Comparison of ENCODE assay signal across 10 cellular contexts in the genomic region with DNA sequence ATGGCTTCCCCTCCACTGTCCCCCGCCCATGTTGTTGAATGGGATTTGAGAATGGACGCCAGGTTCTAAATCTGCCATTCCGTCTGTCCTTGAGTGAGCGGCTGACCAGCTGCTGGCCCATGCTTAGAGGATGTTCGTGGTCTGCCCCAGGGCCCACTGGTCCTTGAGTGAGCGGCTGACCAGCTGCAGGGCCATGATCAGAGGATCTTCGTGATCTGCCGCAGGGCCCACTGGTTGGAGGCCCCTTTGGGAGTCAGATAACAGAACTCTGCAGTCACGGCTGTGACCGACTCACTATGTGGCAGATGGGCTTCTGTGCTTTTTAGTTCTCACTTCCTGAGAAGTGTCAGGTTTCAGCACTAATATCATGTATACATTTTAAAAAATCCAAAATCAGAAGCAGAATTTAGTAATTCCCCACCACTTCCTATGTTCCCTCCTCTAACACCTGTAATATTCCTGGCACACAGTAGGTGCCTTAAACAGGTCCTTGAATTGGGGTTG. TPM values are rescaled to one million over a fixed set of nuclear protein-coding genes. Genes with fewer than 3 reads are reported as not detected.
A peak's percentile ranks its signal among the peaks of the same experiment; 100 is the strongest.
DNase-seq lines count a peak whose midpoint lies in the region; ATAC-seq and TF ChIP-seq lines count a peak whose summit lies in the region.
"Had no signal": no experiment of that assay in that cellular context is flagged by ENCODE, and none has a peak within 500 bp of the region (broad histone marks: within the 10 kb centered on the region; RNA-seq: fewer than 3 reads in every experiment).

No MANE protein-coding gene starts in this region.

- H3K4me3 ChIP-seq in adipocyte (ENCODE audit: low read length), result no peak overlapping the region
- no peak overlapping the region for H3K4me3 ChIP-seq in upper lobe of right lung
- no peak overlapping the region for H3K4me3 ChIP-seq in vagina

- no peak for TF ChIP-seq CTCF in natural killer cell (IDR thresholded peaks at IDR 0.05)
- no peak for TF ChIP-seq CTCF in upper lobe of right lung (IDR thresholded peaks at IDR 0.05)
- TF ChIP-seq CTCF in vagina (IDR thresholded peaks at IDR 0.05), result no peak

- no peaks in the 10 kb centered on the region for H3K9me3 Mint-ChIP-seq in natural killer cell treated with Interleukin-12 subunit alpha and Interleukin-12 subunit beta and Interleukin-15 and Interleukin-18, amount 100 ng/mL, for 72 hours
- no peaks in the 10 kb centered on the region for H3K9me3 Mint-ChIP-seq in natural killer cell

- DNase-seq in natural killer cell treated with Interleukin-12 subunit alpha and Interleukin-12 subunit beta and Interleukin-15 and Interleukin-18, amount 100 ng/mL, for 72 hours (ENCODE audit: low spot score), result peak; percentile 26
- no peak for DNase-seq in natural killer cell
- DNase-seq in adipocyte (ENCODE audit: low read depth), result peak; percentile 58
- DNase-seq in left ventricle myocardium superior, result no peak
- DNase-seq in upper lobe of right lung, result no peak
- no peak for DNase-seq in vagina (ENCODE audit: extremely low spot score in 2 of 2)
- DNase-seq in activated CD4-positive, alpha-beta T cell treated with anti-CD3 and anti-CD28 coated beads, Interleukin-2, amount 50 U/mL, for 4 hours, result no peak
- no peak for DNase-seq in activated CD8-positive, alpha-beta memory T cell treated with anti-CD3 and anti-CD28 coated beads, Interleukin-2, amount 50 U/mL, for 4 hours
- DNase-seq: activated CD4-positive, alpha-beta T cell treated with anti-CD3 and anti-CD28 coated beads, Interleukin-2, amount 50 U/mL, for 48 hours; NCI-H187 had no signal

- H3K27me3 Mint-ChIP-seq in natural killer cell treated with Interleukin-12 subunit alpha and Interleukin-12 subunit beta and Interleukin-15 and Interleukin-18, amount 100 ng/mL, for 72 hours, result no peaks in the 10 kb centered on the region
- no peaks in the 10 kb centered on the region for H3K27me3 Mint-ChIP-seq in natural killer cell (ENCODE audit: low read depth in 2 of 2)

- no peaks in the 10 kb centered on the region for H3K9me3 ChIP-seq in adipocyte (ENCODE audit: control insufficient read depth, low read length)
- H3K9me3 ChIP-seq in upper lobe of right lung, result no peaks in the 10 kb centered on the region
- no peaks in the 10 kb centered on the region for H3K9me3 ChIP-seq in vagina

- H3K27me3 ChIP-seq in adipocyte (replicated peaks; ENCODE audit: control insufficient read depth, insufficient read depth, low read length) (no peaks in the 10 kb centered on the region), upper lobe of right lung (no peaks in the 10 kb centered on the region), vagina (no peaks in the 10 kb centered on the region)

- intact Hi-C loops in natural killer cell (cut with micrococcal nuclease) (no loop called here), left ventricle myocardium superior (cut with micrococcal nuclease) (no loop called here), upper lobe of right lung (cut with DNase I) (no loop called here), vagina (cut with DNase I) (no loop called here)

- no peak overlapping the region for H3K4me3 Mint-ChIP-seq in natural killer cell treated with Interleukin-12 subunit alpha and Interleukin-12 subunit beta and Interleukin-15 and Interleukin-18, amount 100 ng/mL, for 72 hours
- no peak overlapping the region for H3K4me3 Mint-ChIP-seq in natural killer cell

- no peaks in the 10 kb centered on the region for H3K36me3 Mint-ChIP-seq in natural killer cell treated with Interleukin-12 subunit alpha and Interleukin-12 subunit beta and Interleukin-15 and Interleukin-18, amount 100 ng/mL, for 72 hours
- no peaks in the 10 kb centered on the region for H3K36me3 Mint-ChIP-seq in natural killer cell

- no peak for ATAC-seq in natural killer cell treated with Interleukin-12 subunit alpha and Interleukin-12 subunit beta and Interleukin-15 and Interleukin-18, amount 100 ng/mL, for 72 hours
- no peak for ATAC-seq in natural killer cell
- ATAC-seq in left ventricle myocardium superior, result peak; percentile 17
- no peak for ATAC-seq in upper lobe of right lung

- peaks cover 48% of the 10 kb centered on the region for H3K4me1 ChIP-seq in adipocyte (ENCODE audit: control insufficient read depth, insufficient read depth, low read length)
- H3K4me1 ChIP-seq in upper lobe of right lung, result peaks cover 33% of the 10 kb centered on the region
- H3K4me1 ChIP-seq in vagina, result peaks cover 39% of the 10 kb centered on the region

- H3K27ac ChIP-seq in upper lobe of right lung (peak overlapping the region; percentile 6), vagina (no peak overlapping the region)

- no peak overlapping the region for H3K27ac Mint-ChIP-seq in natural killer cell treated with Interleukin-12 subunit alpha and Interleukin-12 subunit beta and Interleukin-15 and Interleukin-18, amount 100 ng/mL, for 72 hours
- H3K27ac Mint-ChIP-seq in natural killer cell, result no peak overlapping the region

- no peak for TF ChIP-seq POLR2A in vagina (IDR thresholded peaks at IDR 0.05)

- H3K9ac ChIP-seq in adipocyte (ENCODE audit: low read length), result no peak overlapping the region

- H3K4me1 Mint-ChIP-seq in natural killer cell treated with Interleukin-12 subunit alpha and Interleukin-12 subunit beta and Interleukin-15 and Interleukin-18, amount 100 ng/mL, for 72 hours (ENCODE audit: low read depth in 2 of 2), result peaks cover 23 to 31% of the 10 kb centered on the region in 2 donors
- peaks cover 11 to 13% of the 10 kb centered on the region in 2 donors for H3K4me1 Mint-ChIP-seq in natural killer cell

- H3K36me3 ChIP-seq in adipocyte (ENCODE audit: control insufficient read depth, insufficient read depth, low read length, severe bottlenecking) (no peaks in the 10 kb centered on the region), upper lobe of right lung (no peaks in the 10 kb centered on the region), vagina (no peaks in the 10 kb centered on the region)

RNA-seq across cellular contexts. Expression of a gene that starts 54.1 kb away (rescaled TPM):
- 10 to 100 TPM; 52.7 to 62.1 TPM for total RNA-seq in natural killer cell treated with Interleukin-12 subunit alpha and Interleukin-12 subunit beta and Interleukin-15 and Interleukin-18, amount 100 ng/mL, for 72 hours
- total RNA-seq in natural killer cell, result 10 to 100 TPM; 17.1 to 36.3 (median 34.3) TPM
- total RNA-seq in left ventricle myocardium superior, result 90.4 TPM
- 31.2 TPM for total RNA-seq in upper lobe of right lung
- total RNA-seq in vagina, result 35.1 TPM

Comparison
In these comparisons a context has a peak if more than half of its experiments do, and no peak if none do; other contexts are left out.
1. DNase-seq: peak in natural killer cell treated with Interleukin-12 subunit alpha and Interleukin-12 subunit beta and Interleukin-15 and Interleukin-18, amount 100 ng/mL, for 72 hours (single experiment) and adipocyte (single experiment); none in natural killer cell (single experiment), left ventricle myocardium superior (single experiment), upper lobe of right lung (single experiment), vagina (0 of 2), activated CD4-positive, alpha-beta T cell treated with anti-CD3 and anti-CD28 coated beads, Interleukin-2, amount 50 U/mL, for 4 hours (0 of 2) and activated CD8-positive, alpha-beta memory T cell treated with anti-CD3 and anti-CD28 coated beads, Interleukin-2, amount 50 U/mL, for 4 hours (single experiment).